8 cellular contexts compared by ENCODE assay signal in the genomic region with DNA sequence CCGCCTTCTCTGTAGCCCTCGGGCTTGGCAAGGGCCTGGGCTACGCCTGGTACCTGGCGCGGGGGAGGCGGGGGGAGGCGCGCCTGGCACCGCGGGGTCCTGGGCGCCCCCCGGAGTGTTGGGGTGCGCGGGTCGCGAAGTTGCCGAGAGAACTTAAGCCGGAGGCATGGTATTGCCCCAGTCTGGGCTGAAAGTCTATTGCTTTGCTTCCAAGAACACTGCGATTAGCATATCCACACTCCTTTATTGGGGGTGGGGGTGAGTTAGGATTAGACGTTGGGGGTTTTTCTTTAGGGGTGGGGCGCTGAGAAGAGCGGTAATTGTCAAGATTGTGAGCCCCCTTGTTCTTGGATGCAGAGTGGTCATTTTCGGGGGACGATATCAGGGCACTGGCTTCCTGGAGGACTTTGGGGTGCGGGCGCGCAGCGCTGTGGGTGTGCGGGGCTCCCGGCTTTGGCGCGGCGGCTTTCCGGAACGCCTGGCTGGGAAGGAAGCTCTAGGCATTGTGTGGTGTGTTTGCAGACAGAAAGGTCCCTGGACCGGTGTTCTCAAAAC. TPM values are rescaled to one million over a fixed set of nuclear protein-coding genes. Genes with fewer than 3 reads are reported as not detected.
DNase-seq lines count a peak whose midpoint lies in the region; ATAC-seq and TF ChIP-seq lines count a peak whose summit lies in the region.

No MANE protein-coding gene starts in this region.

- WGBS in mesendoderm (ENCODE audit: extremely low coverage, insufficient coverage, low lambda C conversion rate), result no CpG with 5 or more reads among the region's 36 CpGs
- WGBS in aorta, 2 donors, result 0 to 1% methylated on average over 35 to 36 of the region's 36 CpGs

- no peaks in the 10 kb centered on the region for H3K9me3 Mint-ChIP-seq in IgD-negative memory B cell
- H3K9me3 Mint-ChIP-seq in chondrocyte (ENCODE audit: low read depth), result no peaks in the 10 kb centered on the region

- H3K4me1 Mint-ChIP-seq in IgD-negative memory B cell (peaks cover 0 to 27% (median 15%) of the 10 kb centered on the region in 3 donors), chondrocyte (ENCODE audit: low read depth) (peaks cover 73% of the 10 kb centered on the region)

- no peak overlapping the region for H2AK5ac ChIP-seq in mesendoderm (ENCODE audit: low read length)

- H2BK5ac ChIP-seq in mesendoderm (ENCODE audit: low read length), result no peak overlapping the region

- H3K56ac ChIP-seq in mesendoderm (ENCODE audit: low read length), result peak overlapping the region; percentile 89

- no peak overlapping the region for H4K5ac ChIP-seq in mesendoderm (ENCODE audit: low read length)

- H3K27me3 ChIP-seq in mesendoderm (ENCODE audit: insufficient read depth, low read length, poor library complexity) (no peaks in the 10 kb centered on the region), aorta (ENCODE audit: control insufficient read depth in 1 of 2, insufficient read depth in 2 of 2, low read length in 1 of 2) (no peaks in the 10 kb centered on the region)

- DNase-seq in chondrocyte (ENCODE audit: low spot score) (no peak), mesendoderm (no peak), aorta (peak in 1 of 2 donors; percentile 53), GM20000 (ENCODE audit: low spot score) (no peak), NCI-H146 (lab: John Stamatoyannopoulos, UW) (no peak)
- DNase-seq in activated CD4-positive, alpha-beta T cell treated with anti-CD3 and anti-CD28 coated beads, Interleukin-2, amount 50 U/mL, for 4 hours, result no peak

- H3K27ac Mint-ChIP-seq in IgD-negative memory B cell, result peak overlapping the region in 1 of 3 donors; percentile 81
- H3K27ac Mint-ChIP-seq in chondrocyte (ENCODE audit: unreplicated experiment), result peak overlapping the region; percentile 95

- peak overlapping the region; percentile 75 for H3K9ac ChIP-seq in mesendoderm (ENCODE audit: low read length)

- H3K4ac ChIP-seq in mesendoderm (ENCODE audit: low read depth, low read length), result no peak overlapping the region

- TF ChIP-seq CTCF in chondrocyte (IDR thresholded peaks at IDR 0.05) (no peak), GM20000 (IDR thresholded peaks at IDR 0.05; ENCODE audit: extremely low read depth, missing control alignments) (no peak)

- H3K4me1 ChIP-seq in mesendoderm (ENCODE audit: control insufficient read depth, low read depth, low read length) (no peaks in the 10 kb centered on the region), aorta (ENCODE audit: control insufficient read depth in 1 of 2, insufficient read depth in 2 of 2, low read length in 2 of 2) (peaks cover 0 to 3% of the 10 kb centered on the region in 2 donors)

- intact Hi-C loops in aorta (cut with DNase I), result loop anchor here (5.0 kb wide), 2 partner anchors 63 to 148 kb away; no protein-coding TSS in a partner anchor

- H3K27me3 Mint-ChIP-seq in IgD-negative memory B cell (peaks cover 50% of the 10 kb centered on the region), chondrocyte (ENCODE audit: low read depth) (no peaks in the 10 kb centered on the region)

- H3K4me3 Mint-ChIP-seq in IgD-negative memory B cell (peak overlapping the region; percentile 80 to 94 (median 86)), chondrocyte (ENCODE audit: unreplicated experiment) (peak overlapping the region; percentile 94)

- H3K4me3 ChIP-seq in mesendoderm (ENCODE audit: low read length) (peak overlapping the region; percentile 64), aorta (ENCODE audit: low read length in 2 of 2) (peak overlapping the region; percentile 86 to 96)

- peak overlapping the region; percentile 82 for H3K18ac ChIP-seq in mesendoderm (ENCODE audit: low read length)

- no peak overlapping the region for H2BK15ac ChIP-seq in mesendoderm (replicated peaks; ENCODE audit: low read depth)

- no peak overlapping the region for H2BK120ac ChIP-seq in mesendoderm (ENCODE audit: low read depth, low read length)

- peak overlapping the region; percentile 92 for H3K27ac ChIP-seq in mesendoderm (ENCODE audit: low read depth, low read length)
- peak overlapping the region in 1 of 2 donors; percentile 41 for H3K27ac ChIP-seq in aorta (ENCODE audit: low read depth in 1 of 2, low read length in 2 of 2)

- no peaks in the 10 kb centered on the region for H3K36me3 ChIP-seq in mesendoderm (ENCODE audit: control insufficient read depth, insufficient read depth, low read length)
- no peaks in the 10 kb centered on the region for H3K36me3 ChIP-seq in aorta (ENCODE audit: control insufficient read depth in 1 of 2, insufficient read depth in 2 of 2, low read length in 1 of 2)

- no peaks in the 10 kb centered on the region for H3K36me3 Mint-ChIP-seq in IgD-negative memory B cell
- H3K36me3 Mint-ChIP-seq in chondrocyte (ENCODE audit: low read depth), result no peaks in the 10 kb centered on the region

- ATAC-seq in GM18498 (IDR thresholded peaks at IDR 0.05; ENCODE audit: unreplicated experiment) (peak; percentile 5), aorta (ENCODE audit: low FRiP score) (peak; percentile 27)

- H3K23ac ChIP-seq in mesendoderm (ENCODE audit: low read length), result peak overlapping the region; percentile 59

- peak overlapping the region; percentile 93 for H3K4me2 ChIP-seq in mesendoderm (ENCODE audit: low read length)

- no peak overlapping the region for H4K8ac ChIP-seq in mesendoderm (ENCODE audit: low read depth, low read length)

- peaks cover 2% of the 10 kb centered on the region for H3K79me1 ChIP-seq in mesendoderm (ENCODE audit: low read length)

- no peaks in the 10 kb centered on the region for H3K9me3 ChIP-seq in aorta (ENCODE audit: control insufficient read depth, low read length)

- H3K79me2 ChIP-seq in mesendoderm (ENCODE audit: control insufficient read depth, insufficient read depth, low read length), result no peaks in the 10 kb centered on the region

RNA-seq across cellular contexts. Expression of gene TANC1, which starts 0.8 kb away (rescaled TPM):
- polyA plus RNA-seq in IgD-negative memory B cell (0.15 TPM), aorta (10 to 100 TPM in 1 of 2 donors, 1 to 10 TPM in 1; 7.8 to 39.2 TPM)
- total RNA-seq in chondrocyte (28.7 to 38.2 TPM (median 29.5 TPM) in 3 replicates), aorta (10 to 100 TPM; 56.9 to 58.3 TPM)
- polyA plus RNA-seq in mesendoderm (2013, experiment 1 of 2), result 2.6 TPM
- 2.8 TPM for polyA plus RNA-seq in mesendoderm (2013, experiment 2 of 2)
